ENCODE assay signal across 7 cellular contexts in genomic region chr11:2302844-2303626, GRCh38. TPM values are rescaled to one million over a fixed set of nuclear protein-coding genes. Genes with fewer than 3 reads are reported as not detected.
DNase-seq lines count a peak whose midpoint lies in the region; ATAC-seq, FAIRE-seq and TF ChIP-seq lines count a peak whose summit lies in the region.

No MANE protein-coding gene starts in this region.

- no peaks in the 10 kb centered on the region for H3K36me3 Mint-ChIP-seq in activated CD8-positive, alpha-beta T cell treated with anti-CD3 and anti-CD28 coated beads for 36 hours (ENCODE audit: low read depth)

- no peaks in the 10 kb centered on the region for H3K36me3 ChIP-seq in kidney (ENCODE audit: control insufficient read depth in 1 of 2, insufficient read depth in 2 of 2, low read length in 2 of 2)
- peaks cover 0 to 12% (median 0%) of the 10 kb centered on the region in 6 donors for H3K36me3 ChIP-seq in spleen
- H3K36me3 ChIP-seq in BE2C: no peaks in the 10 kb centered on the region

- H3K4me1 ChIP-seq in kidney (ENCODE audit: control insufficient read depth in 1 of 2, insufficient read depth in 1 of 2, low read depth in 1 of 2, low read length in 2 of 2) (peaks cover 6 to 16% of the 10 kb centered on the region in 2 donors), spleen (peaks cover 50 to 99% (median 89%) of the 10 kb centered on the region in 6 donors), BE2C (peaks cover 4% of the 10 kb centered on the region; the same call in 1 of the 2 replicates)

- TF ChIP-seq POLR2A in spleen (IDR thresholded peaks at IDR 0.05): no peak

- 20 to 40% (median 35%) methylated on average over 11 to 19 of the region's 19 CpGs for WGBS in spleen, 5 donors

- DNase-seq in HL-60 (ENCODE audit: low read depth in 1 of 2, low spot score in 1 of 2): no peak
- DNase-seq in activated CD8-positive, alpha-beta T cell treated with anti-CD3 and anti-CD28 coated beads for 36 hours: peak; percentile 24
- peak; percentile 71 for DNase-seq in kidney
- peak; percentile 86 for DNase-seq in spleen
- no peak for DNase-seq in NCI-H1436 (lab: John Stamatoyannopoulos, UW)
- DNase-seq in BE2C: no peak

- no peaks in the 10 kb centered on the region for H3K9me3 Mint-ChIP-seq in activated CD8-positive, alpha-beta T cell treated with anti-CD3 and anti-CD28 coated beads for 36 hours

- peak overlapping the region; percentile 69 for H3K4me3 ChIP-seq in HL-60 (replicated peaks; ENCODE audit: insufficient read depth, low read length)
- no peak overlapping the region for H3K4me3 ChIP-seq in kidney (ENCODE audit: low read length in 2 of 2)
- peak overlapping the region in 7 of 8 donors; percentile 20 to 73 (median 40) for H3K4me3 ChIP-seq in spleen
- no peak overlapping the region for H3K4me3 ChIP-seq in BE2C (ENCODE audit: low read depth, low read length)

- no peak overlapping the region for H3K9ac ChIP-seq in kidney (ENCODE audit: low read length in 2 of 2)

- peak overlapping the region; percentile 88 for H3K27ac Mint-ChIP-seq in activated CD8-positive, alpha-beta T cell treated with anti-CD3 and anti-CD28 coated beads for 36 hours

- ATAC-seq in activated CD8-positive, alpha-beta T cell treated with anti-CD3 and anti-CD28 coated beads for 36 hours: peak; percentile 14
- no peak for ATAC-seq in HG03045 (IDR thresholded peaks at IDR 0.05; ENCODE audit: unreplicated experiment)

- FAIRE-seq in kidney (lab: Jason Lieb, UNC): no peak

- intact Hi-C loops in activated CD8-positive, alpha-beta T cell treated with anti-CD3 and anti-CD28 coated beads for 36 hours (cut with micrococcal nuclease): loop anchor here (10.0 kb wide), 1 partner anchor 592 kb away; no protein-coding TSS in a partner anchor
- intact Hi-C loops in kidney (cut with DNase I): loop anchor here (5.0 kb wide), 1 partner anchor 114 kb away; no protein-coding TSS in a partner anchor
- intact Hi-C loops in spleen (cut with DNase I; ENCODE audit: low total_unique reads): loop anchor here (5.0 kb wide), 1 partner anchor 106 kb away; no protein-coding TSS in a partner anchor

- H3K9me3 ChIP-seq in kidney (ENCODE audit: control insufficient read depth in 1 of 2, low read length in 2 of 2) (no peaks in the 10 kb centered on the region), spleen (no peaks in the 10 kb centered on the region), BE2C (no peaks in the 10 kb centered on the region)

- CTCF ChIA-PET in activated CD8-positive, alpha-beta T cell treated with anti-CD3 and anti-CD28 coated beads for 36 hours (lab: Charles Lee): interaction anchor here (0.9 to 13.9 kb wide), 7 partner anchors 33 to 230 kb away, joined by 3 to 381 read pairs (median 19); partner anchors contain the start of gene TSSC4

- peak overlapping the region; percentile 78 for H3K4me3 Mint-ChIP-seq in activated CD8-positive, alpha-beta T cell treated with anti-CD3 and anti-CD28 coated beads for 36 hours

- H3K27me3 ChIP-seq in HL-60 (ENCODE audit: insufficient read depth, poor library complexity, severe bottlenecking) (no peaks in the 10 kb centered on the region), spleen (replicated peaks in 1 of 7) (no peaks in the 10 kb centered on the region), BE2C (no peaks in the 10 kb centered on the region)

- no peaks in the 10 kb centered on the region for H3K27me3 Mint-ChIP-seq in activated CD8-positive, alpha-beta T cell treated with anti-CD3 and anti-CD28 coated beads for 36 hours

- peaks cover 72% of the 10 kb centered on the region for H3K4me1 Mint-ChIP-seq in activated CD8-positive, alpha-beta T cell treated with anti-CD3 and anti-CD28 coated beads for 36 hours (ENCODE audit: low read depth)

- H3K27ac ChIP-seq in HL-60 (replicated peaks): peak overlapping the region; percentile 98
- H3K27ac ChIP-seq in kidney (ENCODE audit: low read depth in 2 of 2, low read length in 2 of 2): no peak overlapping the region
- H3K27ac ChIP-seq in spleen: peak overlapping the region; percentile 74 to 95 (median 87)

- no peak for TF ChIP-seq CTCF in HL-60 (IDR thresholded peaks at IDR 0.05; ENCODE audit: insufficient read depth, low read length)
- no peak for TF ChIP-seq CTCF in activated CD8-positive, alpha-beta T cell treated with anti-CD3 and anti-CD28 coated beads for 36 hours (IDR thresholded peaks at IDR 0.05)
- TF ChIP-seq CTCF in kidney (IDR thresholded peaks at IDR 0.05; ENCODE audit: borderline replicate concordance, extremely low read depth, insufficient read depth): no peak
- no peak for TF ChIP-seq CTCF in spleen (IDR thresholded peaks at IDR 0.05 in 8 of 11, conservative IDR thresholded peaks at IDR 0.05 in 3 of 11)
- TF ChIP-seq CTCF in BE2C (IDR thresholded peaks at IDR 0.05; ENCODE audit: low read depth, low read length): no peak

- POLR2A ChIA-PET in activated CD8-positive, alpha-beta T cell treated with anti-CD3 and anti-CD28 coated beads for 36 hours (lab: Charles Lee): interaction anchor here (0.6 to 1.9 kb wide), 5 partner anchors 74 to 596 kb away, joined by 3 to 5 read pairs (median 3); partner anchors contain the start of genes CD81 and TSSC4

RNA-seq across cellular contexts. Expression of gene TSPAN32, which starts 1.2 kb away (rescaled TPM):
- 1 to 10 TPM; 3.1 to 4.9 TPM for total RNA-seq in activated CD8-positive, alpha-beta T cell treated with anti-CD3 and anti-CD28 coated beads for 36 hours
- 6.1 TPM for total RNA-seq in kidney
- polyA plus RNA-seq in kidney (ENCODE audit: insufficient read depth, low read depth, low replicate concordance): 0.75 TPM
- 10 to 100 TPM; 10.6 to 21.0 (median 17.6) TPM for total RNA-seq in spleen
- polyA plus RNA-seq in spleen: 10 to 100 TPM; 11.2 to 21.8 (median 14.1) TPM
- 3.5 TPM for polyA plus RNA-seq in BE2C (2012; ENCODE audit: insufficient read depth, insufficient read length, low read depth)

RNA-seq across cellular contexts. Expression of gene C11orf21, which starts 1.3 kb away (rescaled TPM):
- 1 to 10 TPM; 2.1 to 2.2 TPM for total RNA-seq in activated CD8-positive, alpha-beta T cell treated with anti-CD3 and anti-CD28 coated beads for 36 hours
- 4.9 TPM for total RNA-seq in kidney
- polyA plus RNA-seq in kidney (ENCODE audit: insufficient read depth, low read depth, low replicate concordance): 0.17 TPM
- 10 to 100 TPM; 10.6 to 24.9 (median 18.1) TPM for total RNA-seq in spleen
- 10 to 100 TPM in 1 of 3 donors, 1 to 10 TPM in 2; 8.6 to 12.1 (median 8.9) TPM for polyA plus RNA-seq in spleen
- polyA plus RNA-seq in BE2C (2012; ENCODE audit: insufficient read depth, insufficient read length, low read depth): not detected

RNA-seq across cellular contexts. Expression of gene ASCL2, which starts 32.6 kb away (rescaled TPM):
- 1 to 10 TPM; 2.7 to 3.4 TPM for total RNA-seq in activated CD8-positive, alpha-beta T cell treated with anti-CD3 and anti-CD28 coated beads for 36 hours
- 5.0 TPM for total RNA-seq in kidney
- polyA plus RNA-seq in kidney (ENCODE audit: insufficient read depth, low read depth, low replicate concordance): 1.2 TPM
- total RNA-seq in spleen: 1 to 10 TPM; 1.9 to 3.0 (median 2.3) TPM
- 1 to 10 TPM in 1 of 3 donors, under 1 TPM in 2; 0.68 to 1.3 (median 0.93) TPM for polyA plus RNA-seq in spleen
- not detected for polyA plus RNA-seq in BE2C (2012; ENCODE audit: insufficient read depth, insufficient read length, low read depth)

Comparison
In these comparisons a context has a peak if more than half of its experiments do, and no peak if none do; other contexts are left out.
1. DNase-seq: peak in activated CD8-positive, alpha-beta T cell treated with anti-CD3 and anti-CD28 coated beads for 36 hours (single experiment), kidney (single experiment) and spleen (single experiment); none in HL-60 (0 of 2), NCI-H1436 (single experiment) and BE2C (single experiment).
2. H3K27ac ChIP-seq: peak in HL-60 (single experiment) and spleen (8 of 8); none in kidney (0 of 2).
3. H3K4me3 ChIP-seq: peak in HL-60 (single experiment) and spleen (7 of 8); none in kidney (0 of 2) and BE2C (single experiment).